Comparison of ENCODE assay signal across 8 cellular contexts in genomic region chr10:69630651-69631400, GRCh38. TPM values are rescaled to one million over a fixed set of nuclear protein-coding genes. Genes with fewer than 3 reads are reported as not detected.
DNase-seq lines count a peak whose midpoint lies in the region; ATAC-seq and TF ChIP-seq lines count a peak whose summit lies in the region.

No MANE protein-coding gene starts in this region.

- no peaks in the 10 kb centered on the region; the same call in 1 of the 2 replicates for H3K79me2 ChIP-seq in GM23338 (replicated peaks; ENCODE audit: insufficient read depth)
- H3K79me2 ChIP-seq in hepatocyte, result no peaks in the 10 kb centered on the region

- H3K27ac ChIP-seq in GM23338 (ENCODE audit: low read depth) (no peak overlapping the region), hepatocyte (no peak overlapping the region), rectal smooth muscle tissue (ENCODE audit: low read depth, low read length) (no peak overlapping the region)

- H3F3A ChIP-seq in GM23338 (replicated peaks; ENCODE audit: low read depth), result no peaks in the 10 kb centered on the region

- H3K4me3 ChIP-seq in GM23338 (peak overlapping the region; percentile 91), hepatocyte (peak overlapping the region; percentile 81), rectal smooth muscle tissue (ENCODE audit: low read length) (peak overlapping the region; percentile 56)

- no peak for TF ChIP-seq CTCF in GM23338 (conservative IDR thresholded peaks at IDR 0.05; ENCODE audit: low read depth in 2 of 2)
- TF ChIP-seq CTCF in hepatocyte (IDR thresholded peaks at IDR 0.05; ENCODE audit: poor library complexity), result no peak

- DNase-seq in GM23338 (ENCODE audit: low spot score) (no peak), hepatocyte (ENCODE audit: low spot score) (no peak), left colon (no peak), NCI-H2171 (lab: John Stamatoyannopoulos, UW) (no peak), midbrain (lab: John Stamatoyannopoulos, UW) (no peak), GDM1 (lab: John Stamatoyannopoulos, UW) (no peak)
- no peak for DNase-seq in activated CD4-positive, alpha-beta memory T cell treated with anti-CD3 and anti-CD28 coated beads for 36 hours

- peaks cover 10% of the 10 kb centered on the region for H3K27me3 Mint-ChIP-seq in GM23338 (ENCODE audit: insufficient read depth, low read depth, poor library complexity)
- no peaks in the 10 kb centered on the region for H3K27me3 Mint-ChIP-seq in activated CD4-positive, alpha-beta memory T cell treated with anti-CD3 and anti-CD28 coated beads for 36 hours

- H4K20me1 ChIP-seq in GM23338 (replicated peaks; ENCODE audit: insufficient read depth), result no peaks in the 10 kb centered on the region
- no peaks in the 10 kb centered on the region for H4K20me1 ChIP-seq in hepatocyte (ENCODE audit: insufficient read depth, poor library complexity, severe bottlenecking)

- CTCF ChIA-PET in activated CD4-positive, alpha-beta memory T cell treated with anti-CD3 and anti-CD28 coated beads for 36 hours (lab: Charles Lee), result interaction anchor here (1.5 to 2.7 kb wide), 2 partner anchors 12 to 115 kb away, joined by 5 to 16 read pairs; no protein-coding TSS in a partner anchor

- H3K4me1 ChIP-seq in GM23338 (ENCODE audit: insufficient read depth) (peaks cover 11% of the 10 kb centered on the region; the same call in 1 of the 2 replicates), hepatocyte (ENCODE audit: insufficient read depth) (no peaks in the 10 kb centered on the region), rectal smooth muscle tissue (ENCODE audit: control insufficient read depth, insufficient read depth, low read length) (no peaks in the 10 kb centered on the region)

- H3K36me3 Mint-ChIP-seq in GM23338 (ENCODE audit: low read depth), result peaks cover 18% of the 10 kb centered on the region
- peaks cover 6% of the 10 kb centered on the region for H3K36me3 Mint-ChIP-seq in activated CD4-positive, alpha-beta memory T cell treated with anti-CD3 and anti-CD28 coated beads for 36 hours

- POLR2A ChIA-PET in activated CD4-positive, alpha-beta memory T cell treated with anti-CD3 and anti-CD28 coated beads for 36 hours (lab: Charles Lee), result no interaction called here

- no peaks in the 10 kb centered on the region for H3K9me2 ChIP-seq in GM23338 (ENCODE audit: insufficient read depth)
- H3K9me2 ChIP-seq in hepatocyte (replicated peaks; ENCODE audit: insufficient read depth), result no peaks in the 10 kb centered on the region

- peak; percentile 54 for ATAC-seq in GM23338
- ATAC-seq in left colon, result no peak

- H3K27ac Mint-ChIP-seq in GM23338, result no peak overlapping the region
- H3K27ac Mint-ChIP-seq in activated CD4-positive, alpha-beta memory T cell treated with anti-CD3 and anti-CD28 coated beads for 36 hours, result no peak overlapping the region

- H3K4me2 ChIP-seq in GM23338 (peak overlapping the region; percentile 97), hepatocyte (peak overlapping the region; percentile 80)

- H2AFZ ChIP-seq in GM23338 (peak overlapping the region; percentile 89), hepatocyte (peak overlapping the region; percentile 78)

- H3K27me3 ChIP-seq in GM23338 (ENCODE audit: insufficient read depth) (peaks cover 26% of the 10 kb centered on the region), hepatocyte (no peaks in the 10 kb centered on the region), rectal smooth muscle tissue (ENCODE audit: control insufficient read depth, insufficient read depth, low read length) (no peaks in the 10 kb centered on the region)

- no peaks in the 10 kb centered on the region for H3K9me3 ChIP-seq in hepatocyte (ENCODE audit: low read depth)

- intact Hi-C loops in activated CD4-positive, alpha-beta memory T cell treated with anti-CD3 and anti-CD28 coated beads for 36 hours (cut with micrococcal nuclease), result loop anchor here (5.0 kb wide), 2 partner anchors 204 to 224 kb away; no protein-coding TSS in a partner anchor
- intact Hi-C loops in left colon (cut with DNase I, micrococcal nuclease), result loop anchor here in 1 of 2 donors (10.0 kb wide), 1 partner anchor 116 kb away; no protein-coding TSS in a partner anchor

- peaks cover 6% of the 10 kb centered on the region for H3K4me1 Mint-ChIP-seq in GM23338
- peaks cover 5% of the 10 kb centered on the region for H3K4me1 Mint-ChIP-seq in activated CD4-positive, alpha-beta memory T cell treated with anti-CD3 and anti-CD28 coated beads for 36 hours (ENCODE audit: low read depth)

- WGBS in hepatocyte (ENCODE audit: low lambda C conversion rate, missing lambda C conversion rate), result 46% methylated on average over 24 of the region's 24 CpGs

- H3K9ac ChIP-seq in rectal smooth muscle tissue (ENCODE audit: low read length), result no peak overlapping the region

- H3K36me3 ChIP-seq in GM23338 (ENCODE audit: insufficient read depth) (no peaks in the 10 kb centered on the region), hepatocyte (replicated peaks; ENCODE audit: insufficient read depth, low read depth) (no peaks in the 10 kb centered on the region), rectal smooth muscle tissue (ENCODE audit: control insufficient read depth, insufficient read depth, low read length) (no peaks in the 10 kb centered on the region)

- peak overlapping the region; percentile 78 for H3K4me3 Mint-ChIP-seq in GM23338
- H3K4me3 Mint-ChIP-seq in activated CD4-positive, alpha-beta memory T cell treated with anti-CD3 and anti-CD28 coated beads for 36 hours, result peak overlapping the region; percentile 66

- H3K9me3 Mint-ChIP-seq in GM23338, result no peaks in the 10 kb centered on the region; the same call in 2 of the 3 replicates
- H3K9me3 Mint-ChIP-seq in activated CD4-positive, alpha-beta memory T cell treated with anti-CD3 and anti-CD28 coated beads for 36 hours, result no peaks in the 10 kb centered on the region

RNA-seq across cellular contexts. Expression of gene FAM241B, which starts 0.8 kb away (rescaled TPM):
- 6.7 and 8.7 TPM in 2 replicates for total RNA-seq in GM23338 (2014; rRNA removed; shearing (Covaris generic))
- polyA plus RNA-seq in GM23338 (2016; fragmentation: Nextera tagmentation; extraction: Ambion mirVana), result 28.3 and 30.6 TPM in 2 replicates
- total RNA-seq in activated CD4-positive, alpha-beta memory T cell treated with anti-CD3 and anti-CD28 coated beads for 36 hours, result 10 to 100 TPM; 10.9 to 11.8 TPM
- total RNA-seq in hepatocyte, result 3.7 TPM in 2 replicates
- 13.7 and 14.7 TPM in 2 replicates for polyA plus RNA-seq in hepatocyte
- 1 to 10 TPM; 1.7 to 3.2 TPM for total RNA-seq in left colon

RNA-seq across cellular contexts. Expression of gene NEUROG3, which starts 57.6 kb away (rescaled TPM):
- total RNA-seq in GM23338 (2014; rRNA removed; shearing (Covaris generic)), result 0.16 TPM in 1 of 2 replicates, not detected in the other
- polyA plus RNA-seq in GM23338 (2016; fragmentation: Nextera tagmentation; extraction: Ambion mirVana) (0.31 TPM in 1 of 2 replicates, not detected in the other), hepatocyte (0.87 and 1.2 TPM in 2 replicates)
- total RNA-seq in activated CD4-positive, alpha-beta memory T cell treated with anti-CD3 and anti-CD28 coated beads for 36 hours, result not detected
- total RNA-seq in hepatocyte (not detected in 2 replicates), left colon (1 to 10 TPM in 1 of 2 donors, under 1 TPM in 1; 0.81 to 2.4 TPM)
